Comparison of ENCODE assay signal across 8 cellular contexts in the genomic region with DNA sequence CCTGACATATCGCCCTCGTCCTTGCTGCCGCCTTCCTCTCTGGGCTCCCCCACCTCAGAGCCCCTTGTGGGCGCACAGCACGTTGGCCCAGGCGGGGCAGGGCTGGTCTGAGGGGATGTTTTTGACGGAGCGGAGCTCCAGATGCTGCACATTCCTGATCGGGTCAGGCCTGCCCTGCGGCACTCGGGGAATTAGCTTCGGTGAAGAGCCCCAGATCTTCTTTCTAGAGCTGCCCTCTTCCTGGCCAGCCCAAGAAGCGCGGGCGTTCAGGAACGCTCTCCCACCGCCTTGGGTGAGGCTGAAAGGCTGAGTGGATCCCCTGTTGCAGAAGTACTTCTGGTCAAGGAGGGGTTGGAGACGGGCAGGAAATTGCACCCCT. TPM values are rescaled to one million over a fixed set of nuclear protein-coding genes. Genes with fewer than 3 reads are reported as not detected.
DNase-seq lines count a peak whose midpoint lies in the region; ATAC-seq and TF ChIP-seq lines count a peak whose summit lies in the region.

No MANE protein-coding gene starts in this region.

- H3K4me3 ChIP-seq in mesodermal cell (ENCODE audit: extremely low read depth, insufficient read depth, low read length, poor library complexity, severe bottlenecking), result peak overlapping the region; percentile 100
- H3K4me3 ChIP-seq in vagina, result peak overlapping the region; percentile 66 to 93

- H3K4me1 ChIP-seq in mesodermal cell (ENCODE audit: control insufficient read depth, insufficient read depth, low read length, poor library complexity, severe bottlenecking), result peaks cover 28% of the 10 kb centered on the region
- peaks cover 37% of the 10 kb centered on the region for H3K4me1 ChIP-seq in vagina

- peak overlapping the region; percentile 99 for H3K27ac ChIP-seq in mesodermal cell (ENCODE audit: low read depth, low read length, severe bottlenecking)
- peak overlapping the region; percentile 80 for H3K27ac ChIP-seq in vagina

- peaks cover 20% of the 10 kb centered on the region for H3K27me3 Mint-ChIP-seq in activated naive CD4-positive, alpha-beta T cell treated with anti-CD3 and anti-CD28 coated beads for 36 hours (ENCODE audit: low read depth)
- peaks cover 56% of the 10 kb centered on the region for H3K27me3 Mint-ChIP-seq in dendritic cell treated with granulocyte-macrophage colony-stimulating factor and Interleukin-4, amounts not matched to agents 40 ng/mL and 50 ng/mL, for 4 days

- H3K9me3 Mint-ChIP-seq in activated naive CD4-positive, alpha-beta T cell treated with anti-CD3 and anti-CD28 coated beads for 36 hours, result no peaks in the 10 kb centered on the region
- no peaks in the 10 kb centered on the region for H3K9me3 Mint-ChIP-seq in dendritic cell treated with granulocyte-macrophage colony-stimulating factor and Interleukin-4, amounts not matched to agents 40 ng/mL and 50 ng/mL, for 4 days

- H3K9me3 ChIP-seq in mesodermal cell (ENCODE audit: control insufficient read depth, low read length), result no peaks in the 10 kb centered on the region
- no peaks in the 10 kb centered on the region for H3K9me3 ChIP-seq in vagina

- no peak for TF ChIP-seq POLR2A in vagina (IDR thresholded peaks at IDR 0.05)

- no peak for TF ChIP-seq CTCF in vagina (IDR thresholded peaks at IDR 0.05)

- no peak overlapping the region for H3K27ac Mint-ChIP-seq in activated naive CD4-positive, alpha-beta T cell treated with anti-CD3 and anti-CD28 coated beads for 36 hours
- peak overlapping the region; percentile 66 for H3K27ac Mint-ChIP-seq in dendritic cell treated with granulocyte-macrophage colony-stimulating factor and Interleukin-4, amounts not matched to agents 40 ng/mL and 50 ng/mL, for 4 days

- WGBS in mesodermal cell (ENCODE audit: insufficient coverage in 2 of 2), 2 experiments, result 19 to 38% methylated on average over 4 to 10 of the region's 18 CpGs

- peaks cover 23% of the 10 kb centered on the region for H3K36me3 ChIP-seq in mesodermal cell (ENCODE audit: control insufficient read depth, insufficient read depth, low read length)
- no peaks in the 10 kb centered on the region for H3K36me3 ChIP-seq in vagina

- intact Hi-C loops in activated naive CD4-positive, alpha-beta T cell treated with anti-CD3 and anti-CD28 coated beads for 36 hours (cut with micrococcal nuclease), result no loop called here
- intact Hi-C loops in dendritic cell treated with granulocyte-macrophage colony-stimulating factor and Interleukin-4, amounts not matched to agents 40 ng/mL and 50 ng/mL, for 4 days (cut with micrococcal nuclease), result no loop called here
- intact Hi-C loops in vagina (cut with DNase I), result loop anchor here (2.0 kb wide), 2 partner anchors 35 to 69 kb away; no protein-coding TSS in a partner anchor

- H3K4me3 Mint-ChIP-seq in activated naive CD4-positive, alpha-beta T cell treated with anti-CD3 and anti-CD28 coated beads for 36 hours, result peak overlapping the region; percentile 84
- peak overlapping the region; percentile 74 for H3K4me3 Mint-ChIP-seq in dendritic cell treated with granulocyte-macrophage colony-stimulating factor and Interleukin-4, amounts not matched to agents 40 ng/mL and 50 ng/mL, for 4 days

- H3K4me1 Mint-ChIP-seq in activated naive CD4-positive, alpha-beta T cell treated with anti-CD3 and anti-CD28 coated beads for 36 hours (ENCODE audit: low read depth), result peaks cover 18% of the 10 kb centered on the region
- peaks cover 39% of the 10 kb centered on the region for H3K4me1 Mint-ChIP-seq in dendritic cell treated with granulocyte-macrophage colony-stimulating factor and Interleukin-4, amounts not matched to agents 40 ng/mL and 50 ng/mL, for 4 days (ENCODE audit: low read depth)

- H3K36me3 Mint-ChIP-seq in activated naive CD4-positive, alpha-beta T cell treated with anti-CD3 and anti-CD28 coated beads for 36 hours (ENCODE audit: low read depth), result no peaks in the 10 kb centered on the region
- no peaks in the 10 kb centered on the region for H3K36me3 Mint-ChIP-seq in dendritic cell treated with granulocyte-macrophage colony-stimulating factor and Interleukin-4, amounts not matched to agents 40 ng/mL and 50 ng/mL, for 4 days (ENCODE audit: low read depth)

- no peak for DNase-seq in activated naive CD4-positive, alpha-beta T cell treated with anti-CD3 and anti-CD28 coated beads for 36 hours
- DNase-seq in activated naive CD4-positive, alpha-beta T cell treated with Interleukin-2 at 50 U/mL for 16 hours, result no peak
- no peak for DNase-seq in vagina (ENCODE audit: extremely low spot score in 2 of 2)
- no peak for DNase-seq in occipital lobe (lab: John Stamatoyannopoulos, UW)

- CTCF ChIA-PET in activated naive CD4-positive, alpha-beta T cell treated with anti-CD3 and anti-CD28 coated beads for 36 hours (lab: Charles Lee), result interaction anchor here (1.6 to 9.5 kb wide), 3 partner anchors 11 to 72 kb away, joined by 4 to 258 read pairs (median 7); partner anchors contain the start of gene UBE2L6

- H3K27me3 ChIP-seq in vagina, result no peaks in the 10 kb centered on the region

- ATAC-seq in HG02938 (IDR thresholded peaks at IDR 0.05; ENCODE audit: unreplicated experiment) (no peak), GM18870 (IDR thresholded peaks at IDR 0.05; ENCODE audit: unreplicated experiment) (no peak)

RNA-seq across cellular contexts. Expression of gene YPEL4, which starts 12.1 kb away (rescaled TPM):
- total RNA-seq in activated naive CD4-positive, alpha-beta T cell treated with anti-CD3 and anti-CD28 coated beads for 36 hours, result under 1 TPM; 0.17 to 0.54 TPM
- 1.2 TPM for polyA plus RNA-seq in mesodermal cell (2013, experiment 1 of 2)
- polyA plus RNA-seq in mesodermal cell (2013, experiment 2 of 2), result 0.96 TPM
- 2.7 TPM for total RNA-seq in vagina
- 3.6 TPM for total RNA-seq in occipital lobe

RNA-seq across cellular contexts. Expression of gene CLP1, which starts 19.9 kb away (rescaled TPM):
- 10 to 100 TPM; 11.3 to 14.2 TPM for total RNA-seq in activated naive CD4-positive, alpha-beta T cell treated with anti-CD3 and anti-CD28 coated beads for 36 hours
- polyA plus RNA-seq in mesodermal cell (2013, experiment 1 of 2), result 15.9 TPM
- 16.3 TPM for polyA plus RNA-seq in mesodermal cell (2013, experiment 2 of 2)
- 10.8 TPM for total RNA-seq in vagina
- 15.1 TPM for total RNA-seq in occipital lobe

RNA-seq across cellular contexts. Expression of gene ZDHHC5, which starts 30.3 kb away (rescaled TPM):
- 10 to 100 TPM; 38.5 to 46.6 TPM for total RNA-seq in activated naive CD4-positive, alpha-beta T cell treated with anti-CD3 and anti-CD28 coated beads for 36 hours
- polyA plus RNA-seq in mesodermal cell (2013, experiment 1 of 2), result 40.3 TPM
- 40.4 TPM for polyA plus RNA-seq in mesodermal cell (2013, experiment 2 of 2)
- total RNA-seq in vagina, result 46.2 TPM
- 18.6 TPM for total RNA-seq in occipital lobe

RNA-seq across cellular contexts. Expression of gene SERPING1, which starts 40.1 kb away (rescaled TPM):
- under 1 TPM; 0.17 to 0.43 TPM for total RNA-seq in activated naive CD4-positive, alpha-beta T cell treated with anti-CD3 and anti-CD28 coated beads for 36 hours
- polyA plus RNA-seq in mesodermal cell (2013, experiment 1 of 2), result 222 TPM
- 198 TPM for polyA plus RNA-seq in mesodermal cell (2013, experiment 2 of 2)
- total RNA-seq in vagina (779 TPM), occipital lobe (9.0 TPM)
